ENCODE assay signal across 21 cellular contexts in genomic region chr2:71861186-71862160, GRCh38.
"Had no signal": no experiment of that assay in that cellular context is flagged by ENCODE, and none has a peak within 500 bp of the region (broad histone marks: within the 10 kb centered on the region; RNA-seq: fewer than 3 reads in every experiment).

No MANE protein-coding gene starts in this region.

- H3K9me3 ChIP-seq: adrenal gland, esophagus squamous epithelium, left lung, lower lobe of right lung, right lobe of liver, stomach, tibial artery had no signal

- ATAC-seq: left lung, lower lobe of right lung, right lobe of liver, T-cell had no signal

- H3K27ac ChIP-seq: adrenal gland, cardiac muscle cell, esophagus squamous epithelium, left lung, lower lobe of right lung, right lobe of liver, stomach, tibial artery, VCaP had no signal

- H3K36me3 Mint-ChIP-seq: activated naive CD8-positive, alpha-beta T cell; brain; T-cell had no signal

- H3K4me1 Mint-ChIP-seq: brain, T-cell had no signal

- H3K4me3 ChIP-seq: adrenal gland, cardiac muscle cell, esophagus squamous epithelium, left lung, lower lobe of right lung, right lobe of liver, stomach, tibial artery had no signal

- H3K4me3 Mint-ChIP-seq: activated naive CD8-positive, alpha-beta T cell; brain; dendritic cell treated with granulocyte-macrophage colony-stimulating factor and Interleukin-4, amounts not matched to agents 40 ng/mL and 50 ng/mL, for 4 days; nephron; T-cell had no signal

- H3K27ac Mint-ChIP-seq: activated naive CD8-positive, alpha-beta T cell; brain; dendritic cell treated with granulocyte-macrophage colony-stimulating factor and Interleukin-4, amounts not matched to agents 40 ng/mL and 50 ng/mL, for 4 days; nephron; T-cell had no signal

- H3K9me3 Mint-ChIP-seq: dendritic cell treated with granulocyte-macrophage colony-stimulating factor and Interleukin-4, amounts not matched to agents 40 ng/mL and 50 ng/mL, for 4 days had no signal

- H3K27me3 Mint-ChIP-seq: dendritic cell treated with granulocyte-macrophage colony-stimulating factor and Interleukin-4, amounts not matched to agents 40 ng/mL and 50 ng/mL, for 4 days had no signal

- H3K36me3 ChIP-seq: adrenal gland, cardiac muscle cell, esophagus squamous epithelium, left lung, lower lobe of right lung, right lobe of liver, stomach, tibial artery had no signal

- DNase-seq: activated CD4-positive, alpha-beta T cell treated with anti-CD3 and anti-CD28 coated beads for 4 hours; activated CD4-positive, alpha-beta T cell treated with anti-CD3 and anti-CD28 coated beads, Interleukin-2, amount 50 U/mL, for 4 hours; activated effector memory CD4-positive, alpha-beta T cell treated with Interleukin-2 at 50 U/mL for 16 hours; activated naive CD4-positive, alpha-beta T cell treated with Interleukin-2 at 50 U/mL for 16 hours; aorta; esophagus squamous epithelium; left lung; lower lobe of right lung; mesenchymal stem cell; right lobe of liver; stimulated activated CD4-positive, alpha-beta T cell treated with anti-CD3 and anti-CD28 coated beads, Interleukin-4, amount 100 ng/mL, for 1 hour; stomach; T-cell; tibial artery had no signal

- H3K27me3 ChIP-seq: adrenal gland, cardiac muscle cell, left lung, right lobe of liver, tibial artery had no signal

- H3K4me1 ChIP-seq: adrenal gland, esophagus squamous epithelium, left lung, lower lobe of right lung, right lobe of liver, stomach, tibial artery had no signal
